Comparison of ENCODE assay signal across 1 cellular context in the genomic region with DNA sequence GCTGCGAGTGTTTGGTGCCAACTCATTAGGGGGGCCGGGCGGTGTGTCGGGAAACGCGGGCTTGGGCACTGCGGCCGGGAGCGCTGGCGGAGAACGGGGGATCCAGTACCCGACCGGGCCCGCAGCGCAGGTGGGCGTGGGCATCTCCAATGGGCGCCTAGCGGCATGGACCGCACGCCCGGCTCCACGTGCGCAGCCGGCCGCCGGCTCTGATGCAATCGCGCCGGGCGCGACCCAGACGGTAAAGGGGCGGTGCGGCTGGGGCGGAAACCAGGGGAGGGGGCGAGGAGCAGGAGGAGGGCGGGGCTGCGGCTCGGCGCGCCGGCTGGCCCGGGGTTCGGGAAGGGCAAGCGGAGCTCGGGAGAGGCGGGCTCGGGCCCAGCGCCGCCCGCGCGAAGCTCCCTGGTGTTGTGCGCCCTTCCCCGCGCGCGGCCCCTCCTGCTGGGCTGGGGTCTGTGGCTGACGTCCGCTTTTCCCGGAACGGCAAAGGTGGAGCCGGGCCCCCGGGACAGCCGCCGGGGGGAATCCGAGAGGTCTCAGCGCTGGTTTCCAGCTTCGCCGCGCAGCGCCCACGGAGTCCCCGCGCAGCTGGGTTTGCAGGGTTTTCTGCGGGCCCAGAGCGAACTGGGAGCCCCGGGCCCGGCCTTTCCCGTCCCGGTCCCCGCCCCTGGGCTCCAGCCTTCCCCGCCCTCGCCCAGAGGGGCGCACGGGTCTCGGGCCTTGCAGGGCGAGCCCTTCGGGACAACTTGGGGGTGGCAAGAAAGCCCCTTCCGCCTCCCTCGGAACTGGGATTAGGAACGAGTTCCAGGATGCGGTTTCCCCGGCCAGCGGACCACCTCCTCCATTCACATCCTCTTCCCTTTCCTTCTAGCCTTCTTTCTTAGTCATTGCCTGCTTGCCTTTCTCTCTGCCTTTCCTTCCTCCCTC.
TF ChIP-seq lines count a peak whose summit lies in the region.

No MANE protein-coding gene starts in this region.

TF ChIP-seq in HepG2, 621 proteins besides CTCF, POLR2A, EP300 and RAD21 (continued from another document and continues in another):
- TF ChIP-seq, protein P1, sequence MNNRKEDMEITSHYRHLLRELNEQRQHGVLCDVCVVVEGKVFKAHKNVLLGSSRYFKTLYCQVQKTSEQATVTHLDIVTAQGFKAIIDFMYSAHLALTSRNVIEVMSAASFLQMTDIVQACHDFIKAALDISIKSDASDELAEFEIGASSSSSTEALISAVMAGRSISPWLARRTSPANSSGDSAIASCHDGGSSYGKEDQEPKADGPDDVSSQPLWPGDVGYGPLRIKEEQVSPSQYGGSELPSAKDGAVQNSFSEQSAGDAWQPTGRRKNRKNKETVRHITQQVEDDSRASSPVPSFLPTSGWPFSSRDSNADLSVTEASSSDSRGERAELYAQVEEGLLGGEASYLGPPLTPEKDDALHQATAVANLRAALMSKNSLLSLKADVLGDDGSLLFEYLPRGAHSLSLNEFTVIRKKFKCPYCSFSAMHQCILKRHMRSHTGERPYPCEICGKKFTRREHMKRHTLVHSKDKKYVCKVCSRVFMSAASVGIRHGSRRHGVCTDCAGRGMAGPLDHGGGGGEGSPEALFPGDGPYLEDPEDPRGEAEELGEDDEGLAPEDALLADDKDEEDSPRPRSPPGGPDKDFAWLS (CRISPR knock-in tag; IDR thresholded peaks at IDR 0.05; ENCODE audit: borderline replicate concordance) = 0 out of 2 replicates have a peak, but pooled peaks have one; percentile 44
- TF ChIP-seq ZNF691 (CRISPR knock-in tag; IDR thresholded peaks at IDR 0.05; ENCODE audit: borderline replicate concordance, low read depth) (peak; percentile 93; the same call in 1 of the 2 replicates), RNF219 (CRISPR knock-in tag; IDR thresholded peaks at IDR 0.05) (no peak), GZF1 (CRISPR knock-in tag; IDR thresholded peaks at IDR 0.05) (peak; percentile 86; the same call in 1 of the 2 replicates), ZFP1 (CRISPR knock-in tag; IDR thresholded peaks at IDR 0.05) (peak; percentile 63; the same call in 1 of the 2 replicates), ZNF431 (CRISPR knock-in tag; IDR thresholded peaks at IDR 0.05; ENCODE audit: borderline replicate concordance, low read depth) (peak; percentile 51; the same call in 1 of the 2 replicates), ZNF414 (CRISPR knock-in tag; IDR thresholded peaks at IDR 0.05) (peak; percentile 86; the same call in 1 of the 2 replicates), IRF2 (CRISPR knock-in tag; IDR thresholded peaks at IDR 0.05) (peak; percentile 93), PBX3 (CRISPR knock-in tag; IDR thresholded peaks at IDR 0.05; ENCODE audit: borderline replicate concordance) (no peak), SP140L (CRISPR knock-in tag; IDR thresholded peaks at IDR 0.05; ENCODE audit: borderline replicate concordance) (no peak), ZFP36 (IDR thresholded peaks at IDR 0.05; ENCODE audit: borderline replicate concordance, low read depth, low read length, partially characterized antibody) (no peak), HIC2 (CRISPR knock-in tag; IDR thresholded peaks at IDR 0.05; ENCODE audit: low read depth) (peak; percentile 66), ZNF383 (CRISPR knock-in tag; IDR thresholded peaks at IDR 0.05; ENCODE audit: borderline replicate concordance) (0 out of 2 replicates have a peak, but pooled peaks have one; percentile 88), NBN (conservative IDR thresholded peaks at IDR 0.05) (no peak), MBNL3 (CRISPR knock-in tag; conservative IDR thresholded peaks at IDR 0.05) (no peak), TBX2 (CRISPR knock-in tag; IDR thresholded peaks at IDR 0.05; ENCODE audit: borderline replicate concordance) (peak; percentile 92), NR1H2 (CRISPR knock-in tag; IDR thresholded peaks at IDR 0.05; ENCODE audit: borderline replicate concordance, low read depth) (no peak), CEBPB (IDR thresholded peaks at IDR 0.05; ENCODE audit: borderline replicate concordance, low read depth, low read length) (peak; percentile 99), PLRG1 (conservative IDR thresholded peaks at IDR 0.05) (no peak), ZNF589 (CRISPR knock-in tag; conservative IDR thresholded peaks at IDR 0.05) (0 out of 2 replicates have a peak, but pooled peaks have one; percentile 88), MYNN (CRISPR knock-in tag; IDR thresholded peaks at IDR 0.05; ENCODE audit: low read depth) (no peak), ELF4 (CRISPR knock-in tag; IDR thresholded peaks at IDR 0.05; ENCODE audit: borderline replicate concordance) (no peak), HNRNPH1 (optimal IDR thresholded peaks at IDR 0.05; ENCODE audit: low read depth, low read length) (no peak), SUZ12 (IDR thresholded peaks at IDR 0.05; ENCODE audit: low read depth, low read length) (no peak), FOXO1 (CRISPR knock-in tag; IDR thresholded peaks at IDR 0.05) (peak; percentile 49; the same call in 1 of the 2 replicates), ZNF513 (CRISPR knock-in tag; conservative IDR thresholded peaks at IDR 0.05) (no peak), ZNF264 (CRISPR knock-in tag; IDR thresholded peaks at IDR 0.05) (peak; percentile 75; the same call in 1 of the 2 replicates), FOXC1 (CRISPR knock-in tag; IDR thresholded peaks at IDR 0.05; ENCODE audit: borderline replicate concordance) (peak; percentile 93; the same call in 1 of the 2 replicates), ZNF432 (CRISPR knock-in tag; IDR thresholded peaks at IDR 0.05; ENCODE audit: borderline replicate concordance) (no peak), SOX5 (CRISPR knock-in tag; IDR thresholded peaks at IDR 0.05; ENCODE audit: borderline replicate concordance) (peak; percentile 83)
- TF ChIP-seq, protein P2, sequence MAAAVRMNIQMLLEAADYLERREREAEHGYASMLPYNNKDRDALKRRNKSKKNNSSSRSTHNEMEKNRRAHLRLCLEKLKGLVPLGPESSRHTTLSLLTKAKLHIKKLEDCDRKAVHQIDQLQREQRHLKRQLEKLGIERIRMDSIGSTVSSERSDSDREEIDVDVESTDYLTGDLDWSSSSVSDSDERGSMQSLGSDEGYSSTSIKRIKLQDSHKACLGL (CRISPR knock-in tag; IDR thresholded peaks at IDR 0.05) = peak; percentile 99
- TF ChIP-seq, protein P3, sequence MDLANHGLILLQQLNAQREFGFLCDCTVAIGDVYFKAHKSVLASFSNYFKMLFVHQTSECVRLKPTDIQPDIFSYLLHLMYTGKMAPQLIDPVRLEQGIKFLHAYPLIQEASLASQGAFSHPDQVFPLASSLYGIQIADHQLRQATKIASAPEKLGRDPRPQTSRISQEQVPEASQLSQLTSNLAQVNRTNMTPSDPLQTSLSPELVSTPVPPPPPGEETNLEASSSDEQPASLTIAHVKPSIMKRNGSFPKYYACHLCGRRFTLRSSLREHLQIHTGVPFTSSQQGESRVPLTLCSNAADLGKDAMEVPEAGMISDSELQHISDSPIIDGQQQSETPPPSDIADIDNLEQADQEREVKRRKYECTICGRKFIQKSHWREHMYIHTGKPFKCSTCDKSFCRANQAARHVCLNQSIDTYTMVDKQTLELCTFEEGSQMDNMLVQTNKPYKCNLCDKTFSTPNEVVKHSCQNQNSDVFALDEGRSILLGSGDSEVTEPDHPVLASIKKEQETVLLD (CRISPR knock-in tag; IDR thresholded peaks at IDR 0.05; ENCODE audit: low read depth) = peak; percentile 92; the same call in 1 of the 2 replicates
- TF ChIP-seq, protein P4, sequence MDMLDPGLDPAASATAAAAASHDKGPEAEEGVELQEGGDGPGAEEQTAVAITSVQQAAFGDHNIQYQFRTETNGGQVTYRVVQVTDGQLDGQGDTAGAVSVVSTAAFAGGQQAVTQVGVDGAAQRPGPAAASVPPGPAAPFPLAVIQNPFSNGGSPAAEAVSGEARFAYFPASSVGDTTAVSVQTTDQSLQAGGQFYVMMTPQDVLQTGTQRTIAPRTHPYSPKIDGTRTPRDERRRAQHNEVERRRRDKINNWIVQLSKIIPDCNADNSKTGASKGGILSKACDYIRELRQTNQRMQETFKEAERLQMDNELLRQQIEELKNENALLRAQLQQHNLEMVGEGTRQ (IDR thresholded peaks at IDR 0.05; ENCODE audit: low read depth, low read length) = no peak
- TF ChIP-seq, protein P4 (CRISPR knock-in tag; IDR thresholded peaks at IDR 0.05; ENCODE audit: borderline replicate concordance) = no peak
- TF ChIP-seq, protein P5, sequence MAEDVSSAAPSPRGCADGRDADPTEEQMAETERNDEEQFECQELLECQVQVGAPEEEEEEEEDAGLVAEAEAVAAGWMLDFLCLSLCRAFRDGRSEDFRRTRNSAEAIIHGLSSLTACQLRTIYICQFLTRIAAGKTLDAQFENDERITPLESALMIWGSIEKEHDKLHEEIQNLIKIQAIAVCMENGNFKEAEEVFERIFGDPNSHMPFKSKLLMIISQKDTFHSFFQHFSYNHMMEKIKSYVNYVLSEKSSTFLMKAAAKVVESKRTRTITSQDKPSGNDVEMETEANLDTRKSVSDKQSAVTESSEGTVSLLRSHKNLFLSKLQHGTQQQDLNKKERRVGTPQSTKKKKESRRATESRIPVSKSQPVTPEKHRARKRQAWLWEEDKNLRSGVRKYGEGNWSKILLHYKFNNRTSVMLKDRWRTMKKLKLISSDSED (CRISPR knock-in tag; IDR thresholded peaks at IDR 0.05) = peak; percentile 96
- TF ChIP-seq, protein P6, sequence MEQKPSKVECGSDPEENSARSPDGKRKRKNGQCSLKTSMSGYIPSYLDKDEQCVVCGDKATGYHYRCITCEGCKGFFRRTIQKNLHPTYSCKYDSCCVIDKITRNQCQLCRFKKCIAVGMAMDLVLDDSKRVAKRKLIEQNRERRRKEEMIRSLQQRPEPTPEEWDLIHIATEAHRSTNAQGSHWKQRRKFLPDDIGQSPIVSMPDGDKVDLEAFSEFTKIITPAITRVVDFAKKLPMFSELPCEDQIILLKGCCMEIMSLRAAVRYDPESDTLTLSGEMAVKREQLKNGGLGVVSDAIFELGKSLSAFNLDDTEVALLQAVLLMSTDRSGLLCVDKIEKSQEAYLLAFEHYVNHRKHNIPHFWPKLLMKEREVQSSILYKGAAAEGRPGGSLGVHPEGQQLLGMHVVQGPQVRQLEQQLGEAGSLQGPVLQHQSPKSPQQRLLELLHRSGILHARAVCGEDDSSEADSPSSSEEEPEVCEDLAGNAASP (CRISPR knock-in tag; IDR thresholded peaks at IDR 0.05; ENCODE audit: borderline replicate concordance) = peak; percentile 72; the same call in 1 of the 2 replicates
